ENCODE assay signal across 1 cellular context in the genomic region with DNA sequence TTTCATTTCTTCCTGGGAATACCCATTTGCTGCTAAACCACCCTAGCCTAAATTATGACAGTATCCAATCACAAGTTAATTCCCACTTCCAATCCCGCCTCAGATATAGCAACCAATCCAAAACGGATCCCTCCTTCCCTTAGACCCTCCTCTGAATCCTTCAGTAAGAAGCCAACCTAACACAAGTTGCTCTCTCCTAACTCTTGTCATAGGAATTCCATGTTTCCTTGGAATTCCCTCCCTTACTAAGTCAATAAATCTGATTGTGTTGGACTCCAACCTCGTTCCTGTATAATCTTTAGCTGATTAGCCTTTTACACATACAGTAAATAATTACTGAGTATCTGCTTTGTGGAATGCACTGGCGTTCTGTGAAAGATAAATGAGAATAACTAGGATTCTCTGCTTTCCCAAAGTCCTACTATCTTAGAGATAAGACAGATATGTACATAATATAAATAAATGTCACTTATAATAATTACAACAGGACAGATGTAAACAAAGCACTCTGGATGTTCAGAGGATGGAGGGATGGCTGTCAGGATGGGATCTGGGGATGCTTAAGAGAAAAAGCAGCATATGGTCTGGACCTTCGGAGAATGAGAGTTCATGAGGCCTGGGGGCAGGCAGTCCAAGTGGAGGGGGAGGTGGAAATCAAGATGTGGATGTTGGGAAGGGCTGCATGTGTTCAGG.
TF ChIP-seq lines count a peak whose summit lies in the region.

No MANE protein-coding gene starts in this region.

TF ChIP-seq in HepG2, 621 proteins besides CTCF, POLR2A, EP300 and RAD21 (continued from another document):
- TF ChIP-seq HMGXB3 (CRISPR knock-in tag; IDR thresholded peaks at IDR 0.05; ENCODE audit: borderline replicate concordance) (no peak), SMAD3 (CRISPR knock-in tag; IDR thresholded peaks at IDR 0.05) (no peak), JUN (CRISPR knock-in tag; IDR thresholded peaks at IDR 0.05) (no peak), CREM (IDR thresholded peaks at IDR 0.05) (no peak), CREM (CRISPR knock-in tag; IDR thresholded peaks at IDR 0.05) (no peak), ZNF549 (CRISPR knock-in tag; IDR thresholded peaks at IDR 0.05) (no peak), REL (CRISPR knock-in tag; conservative IDR thresholded peaks at IDR 0.05) (no peak), TFDP2 (CRISPR knock-in tag; IDR thresholded peaks at IDR 0.05) (no peak), ZNF788 (CRISPR knock-in tag; IDR thresholded peaks at IDR 0.05; ENCODE audit: borderline replicate concordance) (no peak), FOSL1 (CRISPR knock-in tag; IDR thresholded peaks at IDR 0.05; ENCODE audit: borderline replicate concordance) (no peak), SP2 (CRISPR knock-in tag; IDR thresholded peaks at IDR 0.05) (no peak), ZBTB33 (CRISPR knock-in tag; IDR thresholded peaks at IDR 0.05) (no peak), MXI1 (IDR thresholded peaks at IDR 0.05; ENCODE audit: borderline replicate concordance, low read depth, low read length) (no peak)
